ENCODE assay signal across 25 cellular contexts in the genomic region with DNA sequence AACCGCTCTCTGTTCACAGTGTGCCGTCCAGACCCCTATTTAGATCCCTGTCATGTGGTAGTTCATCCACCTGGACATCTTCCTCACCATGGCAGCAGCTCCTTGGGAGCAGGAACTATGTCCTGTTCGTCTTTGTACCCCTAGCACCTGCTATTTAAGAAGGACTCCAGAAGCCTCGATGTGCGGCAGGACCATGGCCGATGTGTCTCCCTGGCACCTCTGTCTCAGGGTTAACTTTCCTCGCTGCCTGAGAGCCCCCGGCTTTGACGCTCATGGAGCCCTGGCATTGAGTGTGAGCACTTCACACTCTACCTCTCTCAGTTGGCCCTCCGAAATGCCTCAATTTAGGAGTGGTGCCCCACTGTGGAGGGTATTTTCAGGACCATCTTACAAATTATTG.
"Had no signal": no experiment of that assay in that cellular context is flagged by ENCODE, and none has a peak within 500 bp of the region (broad histone marks: within the 10 kb centered on the region; RNA-seq: fewer than 3 reads in every experiment).

No MANE protein-coding gene starts in this region.

- H3K9me3 ChIP-seq: ascending aorta, body of pancreas had no signal

- H3K4me1 ChIP-seq: body of pancreas had no signal

- DNase-seq: activated CD4-positive, alpha-beta T cell treated with anti-CD3 and anti-CD28 coated beads for 48 hours; activated CD4-positive, alpha-beta T cell treated with anti-CD3 and anti-CD28 coated beads, Interleukin-2, amount 50 U/mL, for 4 hours; activated CD4-positive, CD25-positive, alpha-beta regulatory T cell treated with anti-CD3 and anti-CD28 coated beads, Interleukin-2, amount 50 U/mL, for 72 hours; activated effector memory CD4-positive, alpha-beta T cell treated with Interleukin-2 at 50 U/mL for 16 hours; activated naive CD4-positive, alpha-beta T cell; activated T-cell treated with anti-CD3 and anti-CD28 coated beads, Interleukin-2, amount 50 U/mL, for 1 hour; body of pancreas; Karpas-422; MM.1S; NCI-H1105 treated with DMSO at 0.1 percent for 48 hours; NCI-H1436 treated with DMSO at 0.1 percent for 48 hours; NCI-H187 treated with DMSO at 0.1 percent for 48 hours; NCI-H2081 treated with DMSO at 0.1 percent for 48 hours; NCI-H2227 treated with DMSO at 0.1 percent for 48 hours; NCI-H526 treated with DMSO at 0.1 percent for 48 hours; NCI-H82; SIG-M5; T-helper 17 cell; T-helper 9 cell had no signal

- H3K36me3 Mint-ChIP-seq: activated naive CD4-positive, alpha-beta T cell treated with anti-CD3 and anti-CD28 coated beads, Interleukin-2, amount 50 U/mL, for 24 hours; WTC11 had no signal

- H3K27me3 ChIP-seq: ascending aorta, body of pancreas had no signal

- H3K4me1 Mint-ChIP-seq: WTC11 had no signal

- H3K36me3 ChIP-seq: ascending aorta had no signal

- H3K4me3 Mint-ChIP-seq: activated naive CD4-positive, alpha-beta T cell treated with anti-CD3 and anti-CD28 coated beads, Interleukin-2, amount 50 U/mL, for 24 hours; activated T-helper 1 cell treated with anti-CD3 and anti-CD28 coated beads, Interleukin-12 subunit alpha, Interleukin-12 subunit beta, Interleukin-2, Interleukin-4 antibody, amounts not matched to agents 30 ng/mL and 10 ng/mL and 1 ng/mL, durations not matched to agents 14 hours and 24 hours and 36 hours; T-helper 17 cell; WTC11 had no signal

- H3K27ac ChIP-seq: ascending aorta, body of pancreas had no signal

- ATAC-seq: body of pancreas, K562, T-helper 17 cell, WTC11 had no signal

- H3K4me3 ChIP-seq: ascending aorta, body of pancreas, K562 had no signal

- H3K27me3 Mint-ChIP-seq: activated naive CD4-positive, alpha-beta T cell treated with anti-CD3 and anti-CD28 coated beads, Interleukin-2, amount 50 U/mL, for 24 hours; T-helper 17 cell had no signal

- FAIRE-seq: bronchial epithelial cell, K562 had no signal

- H3K9me3 Mint-ChIP-seq: activated naive CD4-positive, alpha-beta T cell treated with anti-CD3 and anti-CD28 coated beads, Interleukin-2, amount 50 U/mL, for 24 hours; activated T-helper 1 cell treated with anti-CD3 and anti-CD28 coated beads, Interleukin-12 subunit alpha, Interleukin-12 subunit beta, Interleukin-2, Interleukin-4 antibody, amounts not matched to agents 30 ng/mL and 10 ng/mL and 1 ng/mL, durations not matched to agents 14 hours and 24 hours and 36 hours had no signal

- H3K27ac Mint-ChIP-seq: activated naive CD4-positive, alpha-beta T cell treated with anti-CD3 and anti-CD28 coated beads, Interleukin-2, amount 50 U/mL, for 24 hours; activated T-helper 1 cell treated with anti-CD3 and anti-CD28 coated beads, Interleukin-12 subunit alpha, Interleukin-12 subunit beta, Interleukin-2, Interleukin-4 antibody, amounts not matched to agents 30 ng/mL and 10 ng/mL and 1 ng/mL, durations not matched to agents 14 hours and 24 hours and 36 hours; T-helper 17 cell; WTC11 had no signal
